In the genomic region with DNA sequence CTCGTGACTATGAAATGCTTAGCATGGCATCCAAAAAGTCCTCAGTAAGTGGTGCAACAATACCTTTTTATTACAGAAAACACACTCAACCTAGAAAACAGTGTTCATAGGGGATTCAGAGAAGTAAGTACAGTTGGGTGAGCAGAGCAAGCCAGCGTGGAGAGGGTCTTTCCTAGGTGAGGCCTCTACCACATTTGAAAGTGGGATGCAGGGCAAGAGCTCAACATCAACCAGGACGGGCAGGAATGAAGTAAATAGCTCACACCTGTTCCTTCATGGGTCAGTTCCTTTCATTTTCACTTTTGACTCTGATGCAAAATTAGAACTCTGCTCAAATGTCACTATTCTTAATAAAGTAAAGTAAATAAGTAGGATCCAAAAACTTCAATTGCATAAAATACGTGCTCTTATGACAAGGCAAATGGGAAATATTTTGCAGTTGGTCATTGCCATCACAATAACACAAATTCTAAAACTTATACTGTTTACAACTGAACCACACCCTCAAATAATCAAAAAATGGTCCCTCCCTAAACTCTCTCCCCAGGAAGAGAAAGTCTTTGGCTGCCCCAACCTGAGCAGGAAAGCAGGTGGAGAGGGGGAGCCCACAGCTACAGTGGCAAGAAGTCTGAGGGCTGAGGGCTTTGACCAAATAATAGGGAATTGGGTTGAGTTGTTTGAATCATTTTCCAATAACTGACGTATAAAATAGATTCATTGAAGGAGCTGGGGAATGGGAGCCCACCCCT, we compare ENCODE assay signal across 15 cellular contexts. TPM values are rescaled to one million over a fixed set of nuclear protein-coding genes. Genes with fewer than 3 reads are reported as not detected.
DNase-seq lines count a peak whose midpoint lies in the region; ATAC-seq and TF ChIP-seq lines count a peak whose summit lies in the region.
"Had no signal": no experiment of that assay in that cellular context is flagged by ENCODE, and none has a peak within 500 bp of the region (broad histone marks: within the 10 kb centered on the region; RNA-seq: fewer than 3 reads in every experiment).

No MANE protein-coding gene starts in this region.

- H3K36me3 Mint-ChIP-seq in natural killer cell (no peaks in the 10 kb centered on the region), endothelial cell (ENCODE audit: low read depth, unreplicated experiment) (no peaks in the 10 kb centered on the region)
- H3K36me3 Mint-ChIP-seq in natural killer cell treated with Interleukin-12 subunit alpha and Interleukin-12 subunit beta and Interleukin-15 and Interleukin-18, amount 100 ng/mL, for 72 hours: no peaks in the 10 kb centered on the region
- peaks cover 3% of the 10 kb centered on the region for H3K36me3 Mint-ChIP-seq in stimulated activated memory B cell treated with anti-CD40 and anti-IgM and Interleukin-4, amounts not matched to agents 10 μg/mL and 1 μg/mL and 100 μg/mL, for 72 hours
- H3K36me3 Mint-ChIP-seq: WTC11 had no signal

- H3K9me2 ChIP-seq in MM.1S (replicated peaks; ENCODE audit: insufficient read depth, low read length): no peaks in the 10 kb centered on the region

- no peak overlapping the region for H3K27ac Mint-ChIP-seq in natural killer cell
- no peak overlapping the region for H3K27ac Mint-ChIP-seq in natural killer cell treated with Interleukin-12 subunit alpha and Interleukin-12 subunit beta and Interleukin-15 and Interleukin-18, amount 100 ng/mL, for 72 hours
- H3K27ac Mint-ChIP-seq in stimulated activated memory B cell treated with anti-CD40 and anti-IgM and Interleukin-4, amounts not matched to agents 10 μg/mL and 1 μg/mL and 100 μg/mL, for 72 hours: peak overlapping the region; percentile 79
- H3K27ac Mint-ChIP-seq in endothelial cell (ENCODE audit: unreplicated experiment): no peak overlapping the region
- H3K27ac Mint-ChIP-seq: nephron progenitor cell, WTC11 had no signal

- no peaks in the 10 kb centered on the region for H4K20me1 ChIP-seq in MM.1S (ENCODE audit: insufficient read depth, low read length)

- peak overlapping the region; percentile 58 for H2AFZ ChIP-seq in MM.1S (ENCODE audit: low read length)

- 80% methylated on average over 5 of the region's 5 CpGs for WGBS in esophagus muscularis mucosa

- no peak for TF ChIP-seq POLR2A in esophagus muscularis mucosa (IDR thresholded peaks at IDR 0.05; ENCODE audit: low read depth)

- no peak for ATAC-seq in natural killer cell
- no peak for ATAC-seq in natural killer cell treated with Interleukin-12 subunit alpha and Interleukin-12 subunit beta and Interleukin-15 and Interleukin-18, amount 100 ng/mL, for 72 hours
- no peak for ATAC-seq in stimulated activated memory B cell treated with anti-CD40 and anti-IgM and Interleukin-4, amounts not matched to agents 10 μg/mL and 1 μg/mL and 100 μg/mL, for 72 hours
- ATAC-seq: WTC11 had no signal

- intact Hi-C loops in natural killer cell (cut with micrococcal nuclease) (no loop called here), esophagus muscularis mucosa (cut with DNase I) (no loop called here)

- TF ChIP-seq EP300 in esophagus muscularis mucosa (IDR thresholded peaks at IDR 0.05): no peak

- H3K27me3 ChIP-seq in MM.1S (replicated peaks; ENCODE audit: insufficient read depth, low read length) (no peaks in the 10 kb centered on the region), duodenal mucosa (ENCODE audit: control insufficient read depth in 1 of 2, insufficient read depth in 2 of 2, low read length in 2 of 2) (no peaks in the 10 kb centered on the region), esophagus muscularis mucosa (no peaks in the 10 kb centered on the region)
- H3K27me3 ChIP-seq: testis had no signal

- no peaks in the 10 kb centered on the region for H3K36me3 ChIP-seq in MM.1S (replicated peaks; ENCODE audit: insufficient read depth, low read length)
- H3K36me3 ChIP-seq in duodenal mucosa (ENCODE audit: control insufficient read depth in 1 of 2, insufficient read depth in 2 of 2, low read length in 2 of 2): no peaks in the 10 kb centered on the region
- no peaks in the 10 kb centered on the region for H3K36me3 ChIP-seq in esophagus muscularis mucosa

- H3K4me2 ChIP-seq in MM.1S (ENCODE audit: low read depth, low read length): peak overlapping the region; percentile 64

- H3K9me3 Mint-ChIP-seq in natural killer cell (no peaks in the 10 kb centered on the region), endothelial cell (ENCODE audit: unreplicated experiment) (no peaks in the 10 kb centered on the region)
- no peaks in the 10 kb centered on the region for H3K9me3 Mint-ChIP-seq in natural killer cell treated with Interleukin-12 subunit alpha and Interleukin-12 subunit beta and Interleukin-15 and Interleukin-18, amount 100 ng/mL, for 72 hours
- no peaks in the 10 kb centered on the region for H3K9me3 Mint-ChIP-seq in stimulated activated memory B cell treated with anti-CD40 and anti-IgM and Interleukin-4, amounts not matched to agents 10 μg/mL and 1 μg/mL and 100 μg/mL, for 72 hours
- H3K9me3 Mint-ChIP-seq: nephron progenitor cell had no signal

- peaks cover 24% of the 10 kb centered on the region for H3F3A ChIP-seq in MM.1S (ENCODE audit: insufficient read depth, low read length)

- DNase-seq in natural killer cell (no peak), MM.1S (peak; percentile 44), esophagus muscularis mucosa (ENCODE audit: extremely low spot score) (no peak), endothelial cell (ENCODE audit: low spot score) (no peak), NCI-H82 (lab: John Stamatoyannopoulos, UW) (no peak)
- DNase-seq in natural killer cell treated with Interleukin-12 subunit alpha and Interleukin-12 subunit beta and Interleukin-15 and Interleukin-18, amount 100 ng/mL, for 72 hours (ENCODE audit: low spot score): no peak
- DNase-seq: amniotic stem cell, foreskin melanocyte, NCI-H187, nephron progenitor cell, SW 1271, testis had no signal

- H3K27me3 Mint-ChIP-seq in natural killer cell (ENCODE audit: low read depth in 2 of 2) (peaks cover 0 to 14% of the 10 kb centered on the region in 2 donors), endothelial cell (ENCODE audit: unreplicated experiment) (no peaks in the 10 kb centered on the region)
- H3K27me3 Mint-ChIP-seq in natural killer cell treated with Interleukin-12 subunit alpha and Interleukin-12 subunit beta and Interleukin-15 and Interleukin-18, amount 100 ng/mL, for 72 hours: peaks cover 0 to 4% of the 10 kb centered on the region in 2 donors
- no peaks in the 10 kb centered on the region for H3K27me3 Mint-ChIP-seq in stimulated activated memory B cell treated with anti-CD40 and anti-IgM and Interleukin-4, amounts not matched to agents 10 μg/mL and 1 μg/mL and 100 μg/mL, for 72 hours

- H3K79me2 ChIP-seq in MM.1S (ENCODE audit: low read length): no peaks in the 10 kb centered on the region

- H3K4me1 Mint-ChIP-seq in natural killer cell: peaks cover 16 to 23% of the 10 kb centered on the region in 2 donors
- peaks cover 9 to 17% of the 10 kb centered on the region in 2 donors for H3K4me1 Mint-ChIP-seq in natural killer cell treated with Interleukin-12 subunit alpha and Interleukin-12 subunit beta and Interleukin-15 and Interleukin-18, amount 100 ng/mL, for 72 hours (ENCODE audit: low read depth in 2 of 2)
- peaks cover 20% of the 10 kb centered on the region for H3K4me1 Mint-ChIP-seq in stimulated activated memory B cell treated with anti-CD40 and anti-IgM and Interleukin-4, amounts not matched to agents 10 μg/mL and 1 μg/mL and 100 μg/mL, for 72 hours
- H3K4me1 Mint-ChIP-seq in endothelial cell (ENCODE audit: unreplicated experiment): no peaks in the 10 kb centered on the region

- peaks cover 32% of the 10 kb centered on the region for H3K4me1 ChIP-seq in MM.1S (ENCODE audit: low read length)
- peaks cover under 1 to 4% of the 10 kb centered on the region in 2 donors for H3K4me1 ChIP-seq in duodenal mucosa (ENCODE audit: control insufficient read depth in 1 of 2, insufficient read depth in 2 of 2, low read length in 2 of 2)
- no peaks in the 10 kb centered on the region for H3K4me1 ChIP-seq in esophagus muscularis mucosa
- H3K4me1 ChIP-seq: testis had no signal

- H3K27ac ChIP-seq in MM.1S (ENCODE audit: low read length): peak overlapping the region; percentile 69; the same call in 1 of the 2 replicates
- no peak overlapping the region for H3K27ac ChIP-seq in duodenal mucosa (ENCODE audit: low read depth, low read length)
- no peak overlapping the region for H3K27ac ChIP-seq in esophagus muscularis mucosa (replicated peaks in 1 of 4)
- H3K27ac ChIP-seq: testis had no signal

- H3K4me3 ChIP-seq in MM.1S (ENCODE audit: low read length) (peak overlapping the region; percentile 43), duodenal mucosa (ENCODE audit: low read depth in 1 of 2, low read length in 2 of 2) (peak overlapping the region; percentile 12 to 34), esophagus muscularis mucosa (no peak overlapping the region)
- H3K4me3 ChIP-seq: testis had no signal

- H3K9me3 ChIP-seq in MM.1S (replicated peaks; ENCODE audit: insufficient read depth, low read length) (no peaks in the 10 kb centered on the region), duodenal mucosa (ENCODE audit: control insufficient read depth in 1 of 2, low read length in 2 of 2) (no peaks in the 10 kb centered on the region), esophagus muscularis mucosa (no peaks in the 10 kb centered on the region)
- H3K9me3 ChIP-seq: testis had no signal

- H3K4me3 Mint-ChIP-seq in natural killer cell: peak overlapping the region; percentile 40
- no peak overlapping the region for H3K4me3 Mint-ChIP-seq in natural killer cell treated with Interleukin-12 subunit alpha and Interleukin-12 subunit beta and Interleukin-15 and Interleukin-18, amount 100 ng/mL, for 72 hours
- peak overlapping the region; percentile 71 for H3K4me3 Mint-ChIP-seq in stimulated activated memory B cell treated with anti-CD40 and anti-IgM and Interleukin-4, amounts not matched to agents 10 μg/mL and 1 μg/mL and 100 μg/mL, for 72 hours
- H3K4me3 Mint-ChIP-seq in endothelial cell (ENCODE audit: unreplicated experiment): no peak overlapping the region
- H3K4me3 Mint-ChIP-seq: nephron progenitor cell, WTC11 had no signal

- TF ChIP-seq CTCF in natural killer cell (IDR thresholded peaks at IDR 0.05): no peak
- TF ChIP-seq CTCF in MM.1S (IDR thresholded peaks at IDR 0.05; ENCODE audit: low read length): no peak
- no peak for TF ChIP-seq CTCF in esophagus muscularis mucosa (IDR thresholded peaks at IDR 0.05)
- TF ChIP-seq CTCF in endothelial cell (IDR thresholded peaks at IDR 0.05; ENCODE audit: unreplicated experiment): no peak

- peak overlapping the region; percentile 17; the same call in 1 of the 2 replicates for H3K9ac ChIP-seq in MM.1S (ENCODE audit: low read length)
- no peak overlapping the region for H3K9ac ChIP-seq in duodenal mucosa (ENCODE audit: low read depth in 1 of 2, low read length in 2 of 2)

RNA-seq across cellular contexts. Expression of a gene that starts 20.2 kb away (rescaled TPM):
- total RNA-seq in natural killer cell (10 to 100 TPM in 1 of 3 donors, 1 to 10 TPM in 2; 6.1 to 11.3 (median 7.9) TPM), esophagus muscularis mucosa (10 to 100 TPM in 3 of 4 donors, 1 to 10 TPM in 1; 10.0 to 26.8 (median 16.3) TPM), endothelial cell (ENCODE audit: unreplicated experiment) (21.6 TPM)
- 10 to 100 TPM; 17.5 to 24.4 TPM for total RNA-seq in natural killer cell treated with Interleukin-12 subunit alpha and Interleukin-12 subunit beta and Interleukin-15 and Interleukin-18, amount 100 ng/mL, for 72 hours

RNA-seq across cellular contexts. Expression of a gene that starts 53.1 kb away (rescaled TPM):
- total RNA-seq in natural killer cell (10 to 100 TPM; 37.8 to 66.5 (median 44.7) TPM), esophagus muscularis mucosa (10 to 100 TPM; 25.2 to 43.2 (median 35.6) TPM), endothelial cell (ENCODE audit: unreplicated experiment) (61.6 TPM)
- 10 to 100 TPM; 30.8 to 44.3 TPM for total RNA-seq in natural killer cell treated with Interleukin-12 subunit alpha and Interleukin-12 subunit beta and Interleukin-15 and Interleukin-18, amount 100 ng/mL, for 72 hours

Comparison
In these comparisons a context has a peak if more than half of its experiments do, and no peak if none do; other contexts are left out.
1. H3K4me3 Mint-ChIP-seq: peak in natural killer cell (single experiment) and stimulated activated memory B cell treated with anti-CD40 and anti-IgM and Interleukin-4, amounts not matched to agents 10 μg/mL and 1 μg/mL and 100 μg/mL, for 72 hours (single experiment); none in natural killer cell treated with Interleukin-12 subunit alpha and Interleukin-12 subunit beta and Interleukin-15 and Interleukin-18, amount 100 ng/mL, for 72 hours (single experiment) and endothelial cell (single experiment).
2. H3K4me3 ChIP-seq: peak in MM.1S (single experiment) and duodenal mucosa (2 of 2); none in esophagus muscularis mucosa (0 of 4).